1 cellular context compared by ENCODE assay signal in the genomic region with DNA sequence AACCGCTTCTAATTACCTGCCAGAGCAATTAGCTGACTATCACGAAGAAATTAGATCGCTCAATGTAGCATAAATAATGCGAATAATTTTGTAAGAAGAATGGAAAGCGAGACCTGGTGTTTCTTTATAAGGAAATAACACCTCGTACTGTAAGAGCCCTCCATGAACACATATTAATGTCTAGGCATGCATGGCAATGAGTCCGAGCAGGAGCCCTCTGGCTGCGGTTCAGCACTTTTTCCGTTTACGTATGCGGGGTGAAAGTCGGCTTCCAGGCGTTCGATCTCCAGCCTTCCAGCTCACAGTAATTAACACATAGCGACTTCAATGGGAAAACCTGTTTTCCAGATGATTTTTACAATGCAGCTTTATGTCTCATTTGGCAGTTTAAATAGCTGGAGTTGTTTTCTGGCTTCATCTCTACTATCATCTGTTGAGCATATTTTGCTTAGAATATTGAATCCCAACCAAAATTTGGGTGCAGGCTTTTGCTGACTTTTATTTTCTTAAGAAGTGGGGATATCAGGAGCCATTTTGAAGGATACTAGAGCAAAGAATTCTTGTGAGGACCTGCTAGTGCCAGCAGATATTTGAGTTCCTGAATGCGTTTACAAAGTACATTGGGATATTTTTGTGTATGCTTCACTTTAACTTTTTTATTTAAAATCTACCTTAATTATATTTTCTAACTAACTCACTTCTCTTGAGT.
A peak's percentile ranks its signal among the peaks of the same experiment; 100 is the strongest.
TF ChIP-seq lines count a peak whose summit lies in the region.

No MANE protein-coding gene starts in this region.

TF ChIP-seq in neural cell, 6 proteins besides CTCF, POLR2A, EP300 and RAD21:
- TF ChIP-seq POLR2AphosphoS5 (IDR thresholded peaks at IDR 0.05) (peak; percentile 40), MXI1 (conservative IDR thresholded peaks at IDR 0.05; ENCODE audit: poor library complexity, severe bottlenecking) (no peak)
